In the genomic region with DNA sequence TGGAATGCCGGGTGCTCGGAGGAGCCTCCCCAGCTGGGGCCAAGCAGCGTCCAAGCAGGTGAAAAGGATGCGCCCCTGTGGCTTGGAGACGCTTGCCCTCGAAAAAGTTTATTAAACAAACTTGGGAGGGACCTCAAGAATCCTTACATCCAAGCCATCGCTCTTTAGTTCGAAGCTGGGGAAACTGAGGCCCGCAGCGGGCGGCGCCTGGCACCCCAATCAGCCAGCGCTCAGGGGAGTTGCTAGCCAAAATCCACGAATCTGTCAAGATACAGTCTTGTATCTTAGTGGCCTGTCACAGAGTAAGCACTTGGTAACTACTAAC, we compare ENCODE assay signal across 8 cellular contexts. TPM values are rescaled to one million over a fixed set of nuclear protein-coding genes. Genes with fewer than 3 reads are reported as not detected.
DNase-seq lines count a peak whose midpoint lies in the region; ATAC-seq and FAIRE-seq lines count a peak whose summit lies in the region.

No MANE protein-coding gene starts in this region.

- DNase-seq in activated CD4-positive, alpha-beta T cell treated with anti-CD3 and anti-CD28 coated beads, Interleukin-2, amount 10 ng/mL, durations not matched to agents 24 days and 14 days: no peak
- no peak for DNase-seq in activated CD4-positive, alpha-beta T cell treated with anti-CD3 and anti-CD28 coated beads for 48 hours
- DNase-seq in activated naive CD8-positive, alpha-beta T cell treated with anti-CD3 and anti-CD28 coated beads, Interleukin-2, amount 50 U/mL, for 24 hours: no peak
- no peak for DNase-seq in immature natural killer cell
- no peak for DNase-seq in substantia nigra (lab: John Stamatoyannopoulos, UW)
- DNase-seq in NCI-H2029 (lab: John Stamatoyannopoulos, UW): no peak
- DNase-seq in G401 (ENCODE audit: low spot score): no peak
- DNase-seq in frontal cortex (ENCODE audit: low spot score in 2 of 2): no peak

- ATAC-seq in activated naive CD8-positive, alpha-beta T cell treated with anti-CD3 and anti-CD28 coated beads, Interleukin-2, amount 50 U/mL, for 24 hours: no peak

- peak overlapping the region; percentile 91 for H3K4me3 Mint-ChIP-seq in activated CD4-positive, alpha-beta T cell treated with anti-CD3 and anti-CD28 coated beads, Interleukin-2, amount 10 ng/mL, durations not matched to agents 24 days and 14 days
- peak overlapping the region; percentile 82 for H3K4me3 Mint-ChIP-seq in activated naive CD8-positive, alpha-beta T cell treated with anti-CD3 and anti-CD28 coated beads, Interleukin-2, amount 50 U/mL, for 24 hours
- H3K4me3 Mint-ChIP-seq in immature natural killer cell: peak overlapping the region; percentile 93 to 96 (median 96)

- peaks cover 14% of the 10 kb centered on the region for H3K27me3 Mint-ChIP-seq in activated CD4-positive, alpha-beta T cell treated with anti-CD3 and anti-CD28 coated beads, Interleukin-2, amount 10 ng/mL, durations not matched to agents 24 days and 14 days
- H3K27me3 Mint-ChIP-seq in activated naive CD8-positive, alpha-beta T cell treated with anti-CD3 and anti-CD28 coated beads, Interleukin-2, amount 50 U/mL, for 24 hours: peaks cover 12% of the 10 kb centered on the region
- peaks cover 6 to 15% (median 8%) of the 10 kb centered on the region in 3 donors for H3K27me3 Mint-ChIP-seq in immature natural killer cell (ENCODE audit: low read depth in 3 of 3)

- no peak for FAIRE-seq in frontal cortex (lab: Jason Lieb, UNC)

- H3K27ac Mint-ChIP-seq in activated CD4-positive, alpha-beta T cell treated with anti-CD3 and anti-CD28 coated beads, Interleukin-2, amount 10 ng/mL, durations not matched to agents 24 days and 14 days: no peak overlapping the region
- no peak overlapping the region for H3K27ac Mint-ChIP-seq in activated naive CD8-positive, alpha-beta T cell treated with anti-CD3 and anti-CD28 coated beads, Interleukin-2, amount 50 U/mL, for 24 hours
- peak overlapping the region in 5 of 6 donors; percentile 79 to 93 (median 90) for H3K27ac Mint-ChIP-seq in immature natural killer cell

- H3K36me3 Mint-ChIP-seq in activated CD4-positive, alpha-beta T cell treated with anti-CD3 and anti-CD28 coated beads, Interleukin-2, amount 10 ng/mL, durations not matched to agents 24 days and 14 days (ENCODE audit: low read depth): no peaks in the 10 kb centered on the region
- H3K36me3 Mint-ChIP-seq in activated naive CD8-positive, alpha-beta T cell treated with anti-CD3 and anti-CD28 coated beads, Interleukin-2, amount 50 U/mL, for 24 hours (ENCODE audit: low read depth): no peaks in the 10 kb centered on the region
- H3K36me3 Mint-ChIP-seq in immature natural killer cell: peaks cover 0 to 8% (median 0%) of the 10 kb centered on the region in 3 donors

- in situ Hi-C loops in G401 (cut with HindIII; ENCODE audit: low sequenced_read_pairs): loop anchor here (5.0 kb wide), 1 partner anchor 94 kb away; no protein-coding TSS in a partner anchor

- H3K9me3 Mint-ChIP-seq in activated CD4-positive, alpha-beta T cell treated with anti-CD3 and anti-CD28 coated beads, Interleukin-2, amount 10 ng/mL, durations not matched to agents 24 days and 14 days: no peaks in the 10 kb centered on the region
- H3K9me3 Mint-ChIP-seq in activated naive CD8-positive, alpha-beta T cell treated with anti-CD3 and anti-CD28 coated beads, Interleukin-2, amount 50 U/mL, for 24 hours: no peaks in the 10 kb centered on the region
- H3K9me3 Mint-ChIP-seq in immature natural killer cell: no peaks in the 10 kb centered on the region

- intact Hi-C loops in activated CD4-positive, alpha-beta T cell treated with anti-CD3 and anti-CD28 coated beads, Interleukin-2, amount 10 ng/mL, durations not matched to agents 24 days and 14 days (cut with micrococcal nuclease): loop anchor here (2.0 to 5.0 kb wide), 3 partner anchors 144 to 404 kb away; partner anchors contain the start of gene ALDH3A2

- peak overlapping the region; percentile 88 for H3K27ac ChIP-seq in substantia nigra (ENCODE audit: low read depth, low read length, poor library complexity, severe bottlenecking)

- peaks cover 19% of the 10 kb centered on the region for H3K4me1 Mint-ChIP-seq in activated CD4-positive, alpha-beta T cell treated with anti-CD3 and anti-CD28 coated beads, Interleukin-2, amount 10 ng/mL, durations not matched to agents 24 days and 14 days
- peaks cover 7% of the 10 kb centered on the region for H3K4me1 Mint-ChIP-seq in activated naive CD8-positive, alpha-beta T cell treated with anti-CD3 and anti-CD28 coated beads, Interleukin-2, amount 50 U/mL, for 24 hours
- peaks cover 50 to 54% of the 10 kb centered on the region in 2 donors for H3K4me1 Mint-ChIP-seq in immature natural killer cell

RNA-seq across cellular contexts. Expression of gene B9D1, which starts 0.6 kb away (rescaled TPM):
- total RNA-seq in activated CD4-positive, alpha-beta T cell treated with anti-CD3 and anti-CD28 coated beads, Interleukin-2, amount 10 ng/mL, durations not matched to agents 24 days and 14 days: 6.1 and 6.3 TPM in 2 replicates
- polyA plus RNA-seq in immature natural killer cell: 1 to 10 TPM; 2.5 to 4.4 (median 2.5) TPM
- total RNA-seq in G401 (2014; rRNA removed; shearing (Covaris generic)): 50.5 and 94.6 TPM in 2 replicates
- total RNA-seq in frontal cortex: 12.6 TPM

RNA-seq across cellular contexts. Expression of gene MAPK7, which starts 15.2 kb away (rescaled TPM):
- 20.5 and 22.6 TPM in 2 replicates for total RNA-seq in activated CD4-positive, alpha-beta T cell treated with anti-CD3 and anti-CD28 coated beads, Interleukin-2, amount 10 ng/mL, durations not matched to agents 24 days and 14 days
- polyA plus RNA-seq in immature natural killer cell: 10 to 100 TPM in 1 of 3 donors, 1 to 10 TPM in 2; 3.4 to 23.0 (median 7.3) TPM
- 1.2 and 5.1 TPM in 2 replicates for total RNA-seq in G401 (2014; rRNA removed; shearing (Covaris generic))
- total RNA-seq in frontal cortex: 12.6 TPM

RNA-seq across cellular contexts. Expression of gene MFAP4, which starts 23.9 kb away (rescaled TPM):
- total RNA-seq in activated CD4-positive, alpha-beta T cell treated with anti-CD3 and anti-CD28 coated beads, Interleukin-2, amount 10 ng/mL, durations not matched to agents 24 days and 14 days: not detected in 2 replicates
- polyA plus RNA-seq in immature natural killer cell: under 1 TPM in 1 of 3 donors, not detected in 2; 0.18 TPM
- 0.31 TPM in 1 of 2 replicates, not detected in the other for total RNA-seq in G401 (2014; rRNA removed; shearing (Covaris generic))
- 0.82 TPM for total RNA-seq in frontal cortex

RNA-seq across cellular contexts. Expression of gene RNF112, which starts 48.0 kb away (rescaled TPM):
- total RNA-seq in activated CD4-positive, alpha-beta T cell treated with anti-CD3 and anti-CD28 coated beads, Interleukin-2, amount 10 ng/mL, durations not matched to agents 24 days and 14 days: 0.40 TPM in 1 of 2 replicates, not detected in the other
- not detected for polyA plus RNA-seq in immature natural killer cell
- total RNA-seq in G401 (2014; rRNA removed; shearing (Covaris generic)): 0.18 TPM in 1 of 2 replicates, not detected in the other
- 26.1 TPM for total RNA-seq in frontal cortex

Comparison
In these comparisons a context has a peak if more than half of its experiments do, and no peak if none do; other contexts are left out.
1. H3K27ac Mint-ChIP-seq: peak in immature natural killer cell (5 of 6); none in activated CD4-positive, alpha-beta T cell treated with anti-CD3 and anti-CD28 coated beads, Interleukin-2, amount 10 ng/mL, durations not matched to agents 24 days and 14 days (single experiment) and activated naive CD8-positive, alpha-beta T cell treated with anti-CD3 and anti-CD28 coated beads, Interleukin-2, amount 50 U/mL, for 24 hours (single experiment).
2. Peak in every context shown above with its lines, with median percentiles within 50 percentile points of each other: H3K4me3 Mint-ChIP-seq.